ENCODE assay signal across 1 cellular context in genomic region chr6:150775804-150776203, GRCh38.
TF ChIP-seq lines count a peak whose summit lies in the region.

No MANE protein-coding gene starts in this region.

TF ChIP-seq in WTC11, 78 proteins besides CTCF, POLR2A, EP300 and RAD21 (continued from another document):
- TF ChIP-seq ZNF532 (CRISPR knock-in tag; IDR thresholded peaks at IDR 0.05; ENCODE audit: borderline replicate concordance) (no peak), HMGA2 (CRISPR knock-in tag; IDR thresholded peaks at IDR 0.05) (no peak), MLX (CRISPR knock-in tag; IDR thresholded peaks at IDR 0.05) (no peak), TEAD4 (CRISPR knock-in tag; IDR thresholded peaks at IDR 0.05) (no peak), ATF1 (CRISPR knock-in tag; IDR thresholded peaks at IDR 0.05) (no peak)
- TF ChIP-seq, protein P1, sequence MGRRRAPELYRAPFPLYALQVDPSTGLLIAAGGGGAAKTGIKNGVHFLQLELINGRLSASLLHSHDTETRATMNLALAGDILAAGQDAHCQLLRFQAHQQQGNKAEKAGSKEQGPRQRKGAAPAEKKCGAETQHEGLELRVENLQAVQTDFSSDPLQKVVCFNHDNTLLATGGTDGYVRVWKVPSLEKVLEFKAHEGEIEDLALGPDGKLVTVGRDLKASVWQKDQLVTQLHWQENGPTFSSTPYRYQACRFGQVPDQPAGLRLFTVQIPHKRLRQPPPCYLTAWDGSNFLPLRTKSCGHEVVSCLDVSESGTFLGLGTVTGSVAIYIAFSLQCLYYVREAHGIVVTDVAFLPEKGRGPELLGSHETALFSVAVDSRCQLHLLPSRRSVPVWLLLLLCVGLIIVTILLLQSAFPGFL (CRISPR knock-in tag; IDR thresholded peaks at IDR 0.05; ENCODE audit: borderline replicate concordance) = no peak
